Comparison of ENCODE assay signal across 1 cellular context in genomic region chr19:615619-616018, GRCh38.
TF ChIP-seq lines count a peak whose summit lies in the region.

No MANE protein-coding gene starts in this region.

TF ChIP-seq in GM23338, 12 proteins besides CTCF, POLR2A, EP300 and RAD21:
- TF ChIP-seq ZNF462 (CRISPR knock-in tag; IDR thresholded peaks at IDR 0.05) (no peak), EZH2 (IDR thresholded peaks at IDR 0.05; ENCODE audit: low read depth, unreplicated experiment) (no peak), REST (IDR thresholded peaks at IDR 0.05; ENCODE audit: unreplicated experiment) (no peak), STAT1 (IDR thresholded peaks at IDR 0.05; ENCODE audit: unreplicated experiment) (no peak), JUNB (IDR thresholded peaks at IDR 0.05; ENCODE audit: unreplicated experiment) (no peak), ETS1 (IDR thresholded peaks at IDR 0.05) (no peak), EZH2phosphoT487 (IDR thresholded peaks at IDR 0.05; ENCODE audit: unreplicated experiment) (no peak), NANOG (IDR thresholded peaks at IDR 0.05; ENCODE audit: borderline replicate concordance) (no peak), POLR2AphosphoS5 (IDR thresholded peaks at IDR 0.05; ENCODE audit: low read depth) (no peak), ZNF331 (CRISPR knock-in tag; IDR thresholded peaks at IDR 0.05; ENCODE audit: low read depth) (no peak)
